Comparison of ENCODE assay signal across 23 cellular contexts in the genomic region with DNA sequence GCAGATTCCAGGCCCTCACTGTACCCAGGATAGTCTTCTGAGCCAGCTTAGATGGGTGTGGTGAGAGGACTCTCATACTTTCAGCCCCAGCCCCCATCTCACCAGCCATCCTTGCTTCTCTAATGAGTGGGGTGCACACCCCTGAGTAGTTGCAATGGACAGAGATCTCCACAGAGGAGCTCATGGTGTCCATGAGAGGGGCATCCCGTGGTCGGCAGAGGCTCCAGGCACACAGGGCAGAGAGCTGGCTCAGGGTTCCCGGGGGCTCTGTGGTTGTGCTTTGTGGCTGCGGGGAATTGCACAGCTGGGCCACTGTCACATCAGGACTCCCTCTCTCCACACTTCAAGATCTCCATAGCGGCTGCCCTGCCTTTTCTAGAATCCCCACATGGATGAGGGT.
"Had no signal": no experiment of that assay in that cellular context is flagged by ENCODE, and none has a peak within 500 bp of the region (broad histone marks: within the 10 kb centered on the region; RNA-seq: fewer than 3 reads in every experiment).

No MANE protein-coding gene starts in this region.

- H3K27me3 ChIP-seq: left lung, neutrophil, ovary, right atrium auricular region, right lobe of liver, tibial nerve had no signal

- ATAC-seq: left colon; left lung; lower lobe of right lung; naive thymus-derived CD8-positive, alpha-beta T cell; right lobe of liver; stimulated activated memory B cell treated with anti-CD40 and anti-IgM and Interleukin-4, amounts not matched to agents 10 μg/mL and 1 μg/mL and 100 μg/mL, for 72 hours had no signal

- H3K27me3 Mint-ChIP-seq: stimulated activated memory B cell treated with anti-CD40 and anti-IgM and Interleukin-4, amounts not matched to agents 10 μg/mL and 1 μg/mL and 100 μg/mL, for 72 hours had no signal

- H3K36me3 Mint-ChIP-seq: naive thymus-derived CD8-positive, alpha-beta T cell; stimulated activated memory B cell treated with anti-CD40 and anti-IgM and Interleukin-4, amounts not matched to agents 10 μg/mL and 1 μg/mL and 100 μg/mL, for 72 hours; type B pancreatic cell had no signal

- H3K4me1 Mint-ChIP-seq: naive thymus-derived CD8-positive, alpha-beta T cell; stimulated activated memory B cell treated with anti-CD40 and anti-IgM and Interleukin-4, amounts not matched to agents 10 μg/mL and 1 μg/mL and 100 μg/mL, for 72 hours had no signal

- H3K4me1 ChIP-seq: left lung, lower lobe of right lung, right atrium auricular region, right lobe of liver had no signal

- H3K36me3 ChIP-seq: left lung, lower lobe of right lung, neutrophil, ovary, right atrium auricular region, right lobe of liver, spleen, tibial nerve had no signal

- DNase-seq: hippocampal formation; kidney; left colon; left lung; lower lobe of right lung; mammary epithelial cell; mesenchymal stem cell; naive thymus-derived CD8-positive, alpha-beta T cell; occipital lobe; ovary; right lobe of liver; small intestine; spleen; stimulated activated CD4-positive, alpha-beta T cell treated with anti-CD3 and anti-CD28 coated beads, Interleukin-4, amount 100 ng/mL, for 24 hours; stimulated activated naive CD4-positive, alpha-beta T cell treated with Interleukin-2 at 50 U/mL for 16 hours had no signal

- H3K27ac Mint-ChIP-seq: naive thymus-derived CD8-positive, alpha-beta T cell; nephron; progenitor cell of endocrine pancreas; stimulated activated memory B cell treated with anti-CD40 and anti-IgM and Interleukin-4, amounts not matched to agents 10 μg/mL and 1 μg/mL and 100 μg/mL, for 72 hours; type B pancreatic cell had no signal

- H3K9me3 Mint-ChIP-seq: naive thymus-derived CD8-positive, alpha-beta T cell; nephron; neural crest cell; stimulated activated memory B cell treated with anti-CD40 and anti-IgM and Interleukin-4, amounts not matched to agents 10 μg/mL and 1 μg/mL and 100 μg/mL, for 72 hours; type B pancreatic cell had no signal

- H3K9me3 ChIP-seq: left lung, lower lobe of right lung, neutrophil, ovary, right atrium auricular region, right lobe of liver, spleen, tibial nerve had no signal

- H3K4me3 ChIP-seq: left lung, lower lobe of right lung, ovary, right atrium auricular region, right lobe of liver, spleen, tibial nerve had no signal

- H3K4me3 Mint-ChIP-seq: nephron; neural crest cell; stimulated activated memory B cell treated with anti-CD40 and anti-IgM and Interleukin-4, amounts not matched to agents 10 μg/mL and 1 μg/mL and 100 μg/mL, for 72 hours; type B pancreatic cell had no signal

- H3K27ac ChIP-seq: left lung, lower lobe of right lung, neutrophil, ovary, right atrium auricular region, right lobe of liver, spleen, tibial nerve had no signal
